Comparison of ENCODE assay signal across 1 cellular context in genomic region chr2:190862591-190862991, GRCh38.
A peak's percentile ranks its signal among the peaks of the same experiment; 100 is the strongest.
TF ChIP-seq lines count a peak whose summit lies in the region.

No MANE protein-coding gene starts in this region.

TF ChIP-seq in HepG2, 621 proteins besides CTCF, POLR2A, EP300 and RAD21 (continued from another document):
- TF ChIP-seq ZNF362 (CRISPR knock-in tag; IDR thresholded peaks at IDR 0.05; ENCODE audit: borderline replicate concordance): peak; percentile 75
- peak; percentile 82 for TF ChIP-seq CEBPB (IDR thresholded peaks at IDR 0.05; ENCODE audit: borderline replicate concordance, low read depth, low read length)
- no peak for TF ChIP-seq SOX6 (IDR thresholded peaks at IDR 0.05)
- TF ChIP-seq SOX6 (CRISPR knock-in tag; IDR thresholded peaks at IDR 0.05): peak; percentile 63; the same call in 1 of the 2 replicates
- no peak for TF ChIP-seq ZMAT3 (CRISPR knock-in tag; conservative IDR thresholded peaks at IDR 0.05)
- TF ChIP-seq NCOR1 (IDR thresholded peaks at IDR 0.05; ENCODE audit: borderline replicate concordance, low read length): 0 out of 2 replicates have a peak, but pooled peaks have one; percentile 11
- no peak for TF ChIP-seq CREB3 (CRISPR knock-in tag; IDR thresholded peaks at IDR 0.05)
- 0 out of 2 replicates have a peak, but pooled peaks have one; percentile 15 for TF ChIP-seq RXRB (CRISPR knock-in tag; IDR thresholded peaks at IDR 0.05; ENCODE audit: borderline replicate concordance)
- peak; percentile 37 for TF ChIP-seq ARID5B (CRISPR knock-in tag; IDR thresholded peaks at IDR 0.05)
- TF ChIP-seq MAFF (IDR thresholded peaks at IDR 0.05; ENCODE audit: low read depth, low read length): peak; percentile 50
- TF ChIP-seq MAFK (conservative IDR thresholded peaks at IDR 0.05 in 1 of 2, IDR thresholded peaks at IDR 0.05 in 1 of 2; ENCODE audit: low read length in 2 of 2): peak; percentile 46
- no peak for TF ChIP-seq ZNF674 (CRISPR knock-in tag; IDR thresholded peaks at IDR 0.05; ENCODE audit: low read depth)
- peak; percentile 78 for TF ChIP-seq CEBPG (CRISPR knock-in tag; IDR thresholded peaks at IDR 0.05)
- peak; percentile 32; the same call in 1 of the 2 replicates for TF ChIP-seq PAXIP1 (CRISPR knock-in tag; conservative IDR thresholded peaks at IDR 0.05)
- 0 out of 2 replicates have a peak, but pooled peaks have one; percentile 38 for TF ChIP-seq ZBED4 (CRISPR knock-in tag; IDR thresholded peaks at IDR 0.05; ENCODE audit: borderline replicate concordance)
- no peak for TF ChIP-seq IRX3 (CRISPR knock-in tag; IDR thresholded peaks at IDR 0.05; ENCODE audit: borderline replicate concordance, low read depth)
- 0 out of 2 replicates have a peak, but pooled peaks have one; percentile 22 for TF ChIP-seq ZNF331 (CRISPR knock-in tag; IDR thresholded peaks at IDR 0.05)
- peak; percentile 62; the same call in 1 of the 2 replicates for TF ChIP-seq GATAD2A (CRISPR knock-in tag; IDR thresholded peaks at IDR 0.05)
- TF ChIP-seq RFX3 (CRISPR knock-in tag; IDR thresholded peaks at IDR 0.05): no peak
- TF ChIP-seq HNF4A (CRISPR knock-in tag; IDR thresholded peaks at IDR 0.05): peak; percentile 71
